ENCODE assay signal across 8 cellular contexts in genomic region chr10:101030492-101031127, GRCh38. TPM values are rescaled to one million over a fixed set of nuclear protein-coding genes. Genes with fewer than 3 reads are reported as not detected.
DNase-seq lines count a peak whose midpoint lies in the region; ATAC-seq, FAIRE-seq and TF ChIP-seq lines count a peak whose summit lies in the region.

No MANE protein-coding gene starts in this region.

- no peak overlapping the region for H4K8ac ChIP-seq in H1 (ENCODE audit: extremely low read depth, insufficient read depth, low read length)

- FAIRE-seq in H1 (lab: Jason Lieb, UNC): no peak

- H3K4me1 ChIP-seq in CD4-positive, CD25-positive, alpha-beta regulatory T cell (ENCODE audit: control insufficient read depth, insufficient read depth, low read length, poor library complexity, severe bottlenecking): peaks cover 32% of the 10 kb centered on the region
- H3K4me1 ChIP-seq in H1 (replicated peaks in 1 of 4; ENCODE audit: control insufficient read depth in 3 of 4, insufficient read depth in 4 of 4, low read length in 3 of 4) (peaks cover 0 to 26% (median 21%) of the 10 kb centered on the region in 4 experiments; a peak in 6 of 7 replicates), neural progenitor cell (peaks cover 47% of the 10 kb centered on the region)

- H3K4ac ChIP-seq in H1 (replicated peaks; ENCODE audit: insufficient read length, low read depth, low read length): no peak overlapping the region

- POLR2A ChIA-PET in H1 (lab: Charles Lee; ENCODE audit: partially characterized antibody): interaction anchor here (0.7 to 3.5 kb wide), 9 partner anchors 9 to 43 kb away, joined by 3 to 24 read pairs (median 6); partner anchors contain the start of genes LZTS2, MRPL43 and TWNK

- peaks cover 4 to 29% (median 21%) of the 10 kb centered on the region in 4 donors for H3K4me1 Mint-ChIP-seq in CD4-positive, CD25-positive, alpha-beta regulatory T cell
- peaks cover 51% of the 10 kb centered on the region for H3K4me1 Mint-ChIP-seq in neural progenitor cell

- H3F3A ChIP-seq in neural progenitor cell (ENCODE audit: low read depth): peaks cover 13% of the 10 kb centered on the region

- CTCF ChIA-PET in H1 (lab: Charles Lee; ENCODE audit: partially characterized antibody): interaction anchor here (0.6 to 51.8 kb wide), 22 partner anchors 10 to 562 kb away, joined by 3 to 2176 read pairs (median 4); partner anchors contain the start of genes KAZALD1 and LZTS2

- no peak for TF ChIP-seq EP300 in H1 (IDR thresholded peaks at IDR 0.05; ENCODE audit: borderline replicate concordance in 1 of 2, low read depth in 2 of 2, low read length in 2 of 2)

- no peak overlapping the region for H3K23ac ChIP-seq in H1 (ENCODE audit: insufficient read length)

- H2AFZ ChIP-seq in H1 (ENCODE audit: low read length) (no peak overlapping the region), neural progenitor cell (replicated peaks) (no peak overlapping the region)

- peak overlapping the region; percentile 32 to 99 (median 95) for H3K27ac Mint-ChIP-seq in CD4-positive, CD25-positive, alpha-beta regulatory T cell
- H3K27ac Mint-ChIP-seq in neural progenitor cell: no peak overlapping the region

- H4K20me1 ChIP-seq in H1 (replicated peaks in 1 of 2; ENCODE audit: control insufficient read depth in 1 of 2, insufficient read depth in 2 of 2, low read length in 2 of 2) (peaks cover 0 to 3% of the 10 kb centered on the region in 2 experiments), neural progenitor cell (ENCODE audit: low read depth) (peaks cover 22% of the 10 kb centered on the region)

- H3K36me3 Mint-ChIP-seq in CD4-positive, CD25-positive, alpha-beta regulatory T cell: peaks cover 6% of the 10 kb centered on the region
- no peaks in the 10 kb centered on the region for H3K36me3 Mint-ChIP-seq in neural progenitor cell

- H2AK5ac ChIP-seq in H1 (ENCODE audit: low read depth, low read length): no peak overlapping the region

- no peak overlapping the region for H2BK20ac ChIP-seq in H1 (ENCODE audit: low read length)

- H3K9me3 Mint-ChIP-seq in CD4-positive, CD25-positive, alpha-beta regulatory T cell: no peaks in the 10 kb centered on the region
- no peaks in the 10 kb centered on the region for H3K9me3 Mint-ChIP-seq in neural progenitor cell

- TF ChIP-seq POLR2A in H1 (IDR thresholded peaks at IDR 0.05; ENCODE audit: control extremely low read depth in 1 of 2, low read depth in 2 of 2, low read length in 2 of 2): no peak

- H3K4me3 Mint-ChIP-seq in CD4-positive, CD25-positive, alpha-beta regulatory T cell: peak overlapping the region; percentile 96 to 99 (median 97)
- H3K4me3 Mint-ChIP-seq in neural progenitor cell: peak overlapping the region; percentile 86

- peak overlapping the region; percentile 10 for H4K91ac ChIP-seq in H1 (replicated peaks; ENCODE audit: insufficient read length, low read length)

- no peak for DNase-seq in CD4-positive, CD25-positive, alpha-beta regulatory T cell
- DNase-seq in MG63: no peak
- no peak for DNase-seq in H1 (ENCODE audit: low read depth in 1 of 2, low spot score in 2 of 2)
- DNase-seq in neural progenitor cell (ENCODE audit: low spot score): peak; percentile 60
- no peak for DNase-seq in GM03348 (ENCODE audit: low spot score)
- no peak for DNase-seq in omental fat pad (ENCODE audit: low spot score)
- no peak for DNase-seq in NCI-H748 treated with DMSO at 0.1 percent for 48 hours (lab: John Stamatoyannopoulos, UW)

- H3K23me2 ChIP-seq in H1 (ENCODE audit: low read depth, low read length): peaks cover 17% of the 10 kb centered on the region

- no peaks in the 10 kb centered on the region for H3K9me3 ChIP-seq in CD4-positive, CD25-positive, alpha-beta regulatory T cell (ENCODE audit: control insufficient read depth in 2 of 2, low read length in 2 of 2)
- H3K9me3 ChIP-seq in MG63: no peaks in the 10 kb centered on the region
- H3K9me3 ChIP-seq in H1 (ENCODE audit: insufficient read depth in 2 of 2, low read depth in 1 of 2, low read length in 1 of 2): no peaks in the 10 kb centered on the region
- no peaks in the 10 kb centered on the region for H3K9me3 ChIP-seq in neural progenitor cell (ENCODE audit: low read depth)

- peaks cover 11% of the 10 kb centered on the region for H3K36me3 ChIP-seq in CD4-positive, CD25-positive, alpha-beta regulatory T cell (ENCODE audit: control insufficient read depth, insufficient read depth, low read length)
- H3K36me3 ChIP-seq in MG63 (peaks cover 12% of the 10 kb centered on the region), H1 (ENCODE audit: control insufficient read depth in 2 of 4, insufficient read depth in 4 of 4, low read length in 3 of 4) (no peaks in the 10 kb centered on the region), neural progenitor cell (no peaks in the 10 kb centered on the region)

- H3K56ac ChIP-seq in H1 (replicated peaks; ENCODE audit: insufficient read length, low read depth, low read length): no peak overlapping the region

- no peak overlapping the region for H3K14ac ChIP-seq in H1 (ENCODE audit: insufficient read length)

- no peak overlapping the region for H3K9ac ChIP-seq in H1 (replicated peaks in 1 of 4; ENCODE audit: extremely low read depth in 1 of 4, low read depth in 3 of 4, low read length in 3 of 4)
- no peak overlapping the region for H3K9ac ChIP-seq in neural progenitor cell

- H3K4me3 ChIP-seq in CD4-positive, CD25-positive, alpha-beta regulatory T cell (ENCODE audit: low read depth, low read length): peak overlapping the region; percentile 84
- H3K4me3 ChIP-seq in MG63 (peak overlapping the region; percentile 67), H1 (ENCODE audit: extremely low read depth in 1 of 4, insufficient read depth in 2 of 4, low read depth in 3 of 4, low read length in 4 of 4) (peak overlapping the region; percentile 41 to 66 (median 58); a peak in 7 of 8 replicates), neural progenitor cell (peak overlapping the region; percentile 40)

- no peak overlapping the region for H2BK15ac ChIP-seq in H1 (ENCODE audit: low read length)

- peak overlapping the region; percentile 94 for H3K27ac ChIP-seq in CD4-positive, CD25-positive, alpha-beta regulatory T cell (ENCODE audit: insufficient read depth, low read length, poor library complexity, severe bottlenecking)
- H3K27ac ChIP-seq in H1 (ENCODE audit: low read depth, low read length) (no peak overlapping the region), neural progenitor cell (no peak overlapping the region)

- WGBS in H1 (ENCODE audit: extremely low coverage in 1 of 2, insufficient coverage in 1 of 2, insufficient read length in 1 of 2, insufficient replicate concordance in 2 of 2, low coverage in 1 of 2, low lambda C conversion rate in 2 of 2, missing lambda C conversion rate in 1 of 2), 2 experiments: 17% methylated on average over 20 of the region's 25 CpGs; no CpG with 5 or more reads in 1 of the 2 experiments

- H2BK12ac ChIP-seq in H1 (ENCODE audit: low read depth, low read length): no peak overlapping the region

- no peaks in the 10 kb centered on the region for H3K79me2 ChIP-seq in H1 (ENCODE audit: control insufficient read depth in 1 of 2, insufficient read depth in 2 of 2, low read length in 2 of 2)
- no peaks in the 10 kb centered on the region for H3K79me2 ChIP-seq in neural progenitor cell (ENCODE audit: low read depth)

- no peak overlapping the region for H2BK120ac ChIP-seq in H1 (replicated peaks; ENCODE audit: low read depth, low read length)

- no peaks in the 10 kb centered on the region; the same call in 1 of the 2 replicates for H3K79me1 ChIP-seq in H1 (ENCODE audit: low read depth, low read length)

- H3K27me3 Mint-ChIP-seq in CD4-positive, CD25-positive, alpha-beta regulatory T cell: peaks cover 20% of the 10 kb centered on the region
- H3K27me3 Mint-ChIP-seq in neural progenitor cell (ENCODE audit: insufficient read depth, low read depth): peaks cover 22% of the 10 kb centered on the region

- H3K18ac ChIP-seq in H1 (ENCODE audit: extremely low read depth, low read length): peak overlapping the region; percentile 71

- no peak overlapping the region; the same call in 1 of the 2 replicates for H2BK5ac ChIP-seq in H1 (ENCODE audit: low read depth, low read length)

- no peak for TF ChIP-seq RAD21 in H1 (IDR thresholded peaks at IDR 0.05 in 1 of 2, conservative IDR thresholded peaks at IDR 0.05 in 1 of 2; ENCODE audit: low read depth in 2 of 2, low read length in 2 of 2)

- no peak for ATAC-seq in CD4-positive, CD25-positive, alpha-beta regulatory T cell (ENCODE audit: low read depth in 2 of 2)
- ATAC-seq in omental fat pad (ENCODE audit: low FRiP score) (no peak), GM21390 (IDR thresholded peaks at IDR 0.05; ENCODE audit: unreplicated experiment) (no peak)

- H4K5ac ChIP-seq in H1 (ENCODE audit: insufficient read length, low read depth, low read length): no peak overlapping the region

- peak overlapping the region; percentile 91 to 99 for H3K4me2 ChIP-seq in H1 (ENCODE audit: insufficient read depth in 1 of 2, low read depth in 2 of 2, low read length in 2 of 2)
- peak overlapping the region; percentile 81 for H3K4me2 ChIP-seq in neural progenitor cell

- no peaks in the 10 kb centered on the region for H3K27me3 ChIP-seq in CD4-positive, CD25-positive, alpha-beta regulatory T cell (ENCODE audit: control insufficient read depth, insufficient read depth, low read length)
- H3K27me3 ChIP-seq in MG63 (no peaks in the 10 kb centered on the region), H1 (replicated peaks in 1 of 4; ENCODE audit: control insufficient read depth in 3 of 4, extremely low read depth in 1 of 4, insufficient read depth in 3 of 4, low read length in 3 of 4) (peaks cover 1 to 45% (median 34%) of the 10 kb centered on the region in 4 experiments), neural progenitor cell (peaks cover 70% of the 10 kb centered on the region)

- TF ChIP-seq CTCF in H1 (IDR thresholded peaks at IDR 0.05; ENCODE audit: control extremely low read depth in 1 of 3, insufficient read depth in 1 of 3, low read depth in 1 of 3, low read length in 3 of 3) (no peak), neural progenitor cell (IDR thresholded peaks at IDR 0.05) (no peak), omental fat pad (IDR thresholded peaks at IDR 0.05) (no peak)

RNA-seq across cellular contexts. Expression of gene PDZD7, which starts 0.3 kb away (rescaled TPM):
- 3.5 TPM for total RNA-seq in CD4-positive, CD25-positive, alpha-beta regulatory T cell
- polyA plus RNA-seq in CD4-positive, CD25-positive, alpha-beta regulatory T cell: 1 to 10 TPM in 1 of 4 donors, under 1 TPM in 3; 0.59 to 1.1 (median 0.70) TPM
- total RNA-seq in MG63 (2014; rRNA removed; shearing (Covaris generic); ENCODE audit: low replicate concordance): 1.4 and 2.5 TPM in 2 replicates
- 0.88 and 1.1 TPM in 2 replicates for total RNA-seq in H1 (2021; fragmentation: NEBNext Ultra II Directional; extraction: Animal tissue kit (Norgen Biotek cat#: 25700))
- 1.6 and 1.7 TPM in 2 replicates for polyA plus RNA-seq in H1 (2011; rRNA removed)
- 2.2 TPM for polyA plus RNA-seq in H1 (2011; cell fraction: cytosol; rRNA removed)
- 7.2 TPM for polyA plus RNA-seq in H1 (2011; cell fraction: nucleus; rRNA removed)
- polyA plus RNA-seq in H1 (2012, experiment 1 of 2): 1.2 to 2.1 TPM (median 1.6 TPM) in 4 replicates
- 1.0 TPM for polyA plus RNA-seq in H1 (2012, experiment 2 of 2)
- 0.97 TPM for polyA plus RNA-seq in H1 (2013, experiment 1 of 2)
- polyA plus RNA-seq in H1 (2013, experiment 2 of 2): 0.72 TPM
- 0.85 and 1.5 TPM in 2 replicates for polyA minus RNA-seq in H1 (2011; rRNA and poly(A)+ RNA removed)
- polyA minus RNA-seq in H1 (2011; cell fraction: cytosol; rRNA and poly(A)+ RNA removed): 2.6 TPM
- 3.9 TPM for polyA minus RNA-seq in H1 (2011; cell fraction: nucleus; rRNA and poly(A)+ RNA removed)
- 0.25 TPM in 1 of 2 replicates, not detected in the other for total RNA-seq in neural progenitor cell (ENCODE audit: low replicate concordance)
- 1 to 10 TPM in 1 of 4 donors, under 1 TPM in 3; 0.12 to 3.3 (median 0.30) TPM for total RNA-seq in omental fat pad

RNA-seq across cellular contexts. Expression of gene SFXN3, which starts 0.4 kb away (rescaled TPM):
- 70.4 TPM for total RNA-seq in CD4-positive, CD25-positive, alpha-beta regulatory T cell
- polyA plus RNA-seq in CD4-positive, CD25-positive, alpha-beta regulatory T cell: 10 to 100 TPM; 17.7 to 21.1 (median 20.2) TPM
- 27.4 and 38.5 TPM in 2 replicates for total RNA-seq in MG63 (2014; rRNA removed; shearing (Covaris generic); ENCODE audit: low replicate concordance)
- 2.8 and 3.1 TPM in 2 replicates for total RNA-seq in H1 (2021; fragmentation: NEBNext Ultra II Directional; extraction: Animal tissue kit (Norgen Biotek cat#: 25700))
- polyA plus RNA-seq in H1 (2011; rRNA removed): 2.6 and 3.0 TPM in 2 replicates
- polyA plus RNA-seq in H1 (2011; cell fraction: cytosol; rRNA removed): 4.4 TPM
- 7.8 TPM for polyA plus RNA-seq in H1 (2011; cell fraction: nucleus; rRNA removed)
- 1.7 to 2.2 TPM (median 2.0 TPM) in 4 replicates for polyA plus RNA-seq in H1 (2012, experiment 1 of 2)
- 1.5 TPM for polyA plus RNA-seq in H1 (2012, experiment 2 of 2)
- polyA plus RNA-seq in H1 (2013, experiment 1 of 2): 2.6 TPM
- polyA plus RNA-seq in H1 (2013, experiment 2 of 2): 2.5 TPM
- 7.1 and 7.3 TPM in 2 replicates for polyA minus RNA-seq in H1 (2011; rRNA and poly(A)+ RNA removed)
- 0.88 TPM for polyA minus RNA-seq in H1 (2011; cell fraction: cytosol; rRNA and poly(A)+ RNA removed)
- 4.6 TPM for polyA minus RNA-seq in H1 (2011; cell fraction: nucleus; rRNA and poly(A)+ RNA removed)
- total RNA-seq in neural progenitor cell (ENCODE audit: low replicate concordance) (0.09 TPM in 1 of 2 replicates, not detected in the other), omental fat pad (10 to 100 TPM; 54.8 to 97.3 (median 71.2) TPM)

RNA-seq across cellular contexts. Expression of gene LZTS2, which starts 31.0 kb away (rescaled TPM):
- total RNA-seq in CD4-positive, CD25-positive, alpha-beta regulatory T cell: 19.3 TPM
- 10 to 100 TPM; 11.0 to 16.4 (median 12.3) TPM for polyA plus RNA-seq in CD4-positive, CD25-positive, alpha-beta regulatory T cell
- total RNA-seq in MG63 (2014; rRNA removed; shearing (Covaris generic); ENCODE audit: low replicate concordance): 60.9 and 64.4 TPM in 2 replicates
- total RNA-seq in H1 (2021; fragmentation: NEBNext Ultra II Directional; extraction: Animal tissue kit (Norgen Biotek cat#: 25700)): 75.7 and 79.3 TPM in 2 replicates
- 99.5 and 161 TPM in 2 replicates for polyA plus RNA-seq in H1 (2011; rRNA removed)
- 84.1 TPM for polyA plus RNA-seq in H1 (2011; cell fraction: cytosol; rRNA removed)
- 198 TPM for polyA plus RNA-seq in H1 (2011; cell fraction: nucleus; rRNA removed)
- polyA plus RNA-seq in H1 (2012, experiment 1 of 2): 34.9 to 80.3 TPM (median 70.1 TPM) in 4 replicates
- 71.2 TPM for polyA plus RNA-seq in H1 (2012, experiment 2 of 2)
- polyA plus RNA-seq in H1 (2013, experiment 1 of 2): 61.8 TPM
- 57.5 TPM for polyA plus RNA-seq in H1 (2013, experiment 2 of 2)
- polyA minus RNA-seq in H1 (2011; rRNA and poly(A)+ RNA removed): 25.8 and 26.7 TPM in 2 replicates
- 45.7 TPM for polyA minus RNA-seq in H1 (2011; cell fraction: cytosol; rRNA and poly(A)+ RNA removed)
- 51.4 TPM for polyA minus RNA-seq in H1 (2011; cell fraction: nucleus; rRNA and poly(A)+ RNA removed)
- total RNA-seq in neural progenitor cell (ENCODE audit: low replicate concordance) (34.7 and 111 TPM in 2 replicates), omental fat pad (10 to 100 TPM; 59.4 to 98.0 (median 72.6) TPM)

RNA-seq across cellular contexts. Expression of gene KAZALD1, which starts 31.2 kb away (rescaled TPM):
- not detected for total RNA-seq in CD4-positive, CD25-positive, alpha-beta regulatory T cell
- under 1 TPM in 1 of 4 donors, not detected in 3; 0.62 TPM for polyA plus RNA-seq in CD4-positive, CD25-positive, alpha-beta regulatory T cell
- total RNA-seq in MG63 (2014; rRNA removed; shearing (Covaris generic); ENCODE audit: low replicate concordance): 27.7 and 54.4 TPM in 2 replicates
- total RNA-seq in H1 (2021; fragmentation: NEBNext Ultra II Directional; extraction: Animal tissue kit (Norgen Biotek cat#: 25700)): 0.84 and 1.9 TPM in 2 replicates
- 0.65 and 1.1 TPM in 2 replicates for polyA plus RNA-seq in H1 (2011; rRNA removed)
- polyA plus RNA-seq in H1 (2011; cell fraction: cytosol; rRNA removed): 0.97 TPM
- 2.2 TPM for polyA plus RNA-seq in H1 (2011; cell fraction: nucleus; rRNA removed)
- 0.84 to 1.2 TPM (median 1.1 TPM) in 4 replicates for polyA plus RNA-seq in H1 (2012, experiment 1 of 2)
- polyA plus RNA-seq in H1 (2012, experiment 2 of 2): 0.28 TPM
- polyA plus RNA-seq in H1 (2013, experiment 1 of 2): 1.0 TPM
- 1.1 TPM for polyA plus RNA-seq in H1 (2013, experiment 2 of 2)
- 0.76 and 1.0 TPM in 2 replicates for polyA minus RNA-seq in H1 (2011; rRNA and poly(A)+ RNA removed)
- polyA minus RNA-seq in H1 (2011; cell fraction: cytosol; rRNA and poly(A)+ RNA removed): 0.81 TPM
- 3.6 TPM for polyA minus RNA-seq in H1 (2011; cell fraction: nucleus; rRNA and poly(A)+ RNA removed)
- total RNA-seq in neural progenitor cell (ENCODE audit: low replicate concordance) (0.77 and 1.8 TPM in 2 replicates), omental fat pad (10 to 100 TPM in 1 of 4 donors, 1 to 10 TPM in 2, under 1 TPM in 1; 0.72 to 15.0 (median 1.6) TPM)

RNA-seq across cellular contexts. Expression of gene TWNK, which starts 43.3 kb away (rescaled TPM):
- total RNA-seq in CD4-positive, CD25-positive, alpha-beta regulatory T cell: 3.4 TPM
- 10 to 100 TPM in 1 of 4 donors, 1 to 10 TPM in 3; 3.8 to 12.8 (median 6.7) TPM for polyA plus RNA-seq in CD4-positive, CD25-positive, alpha-beta regulatory T cell
- total RNA-seq in MG63 (2014; rRNA removed; shearing (Covaris generic); ENCODE audit: low replicate concordance): 13.3 and 14.6 TPM in 2 replicates
- total RNA-seq in H1 (2021; fragmentation: NEBNext Ultra II Directional; extraction: Animal tissue kit (Norgen Biotek cat#: 25700)): 32.5 and 34.9 TPM in 2 replicates
- polyA plus RNA-seq in H1 (2011; rRNA removed): 15.4 TPM in 2 replicates
- 18.2 TPM for polyA plus RNA-seq in H1 (2011; cell fraction: cytosol; rRNA removed)
- 18.3 TPM for polyA plus RNA-seq in H1 (2011; cell fraction: nucleus; rRNA removed)
- 27.7 to 35.2 TPM (median 32.6 TPM) in 4 replicates for polyA plus RNA-seq in H1 (2012, experiment 1 of 2)
- 9.5 TPM for polyA plus RNA-seq in H1 (2012, experiment 2 of 2)
- polyA plus RNA-seq in H1 (2013, experiment 1 of 2): 17.1 TPM
- polyA plus RNA-seq in H1 (2013, experiment 2 of 2): 16.0 TPM
- 29.8 and 30.7 TPM in 2 replicates for polyA minus RNA-seq in H1 (2011; rRNA and poly(A)+ RNA removed)
- 8.3 TPM for polyA minus RNA-seq in H1 (2011; cell fraction: cytosol; rRNA and poly(A)+ RNA removed)
- polyA minus RNA-seq in H1 (2011; cell fraction: nucleus; rRNA and poly(A)+ RNA removed): 17.7 TPM
- total RNA-seq in neural progenitor cell (ENCODE audit: low replicate concordance) (6.4 and 7.1 TPM in 2 replicates), omental fat pad (10 to 100 TPM in 1 of 4 donors, 1 to 10 TPM in 3; 4.6 to 20.8 (median 6.9) TPM)
